ENCODE assay signal across 9 cellular contexts in genomic region chr14:23028800-23029199, GRCh38. TPM values are rescaled to one million over a fixed set of nuclear protein-coding genes. Genes with fewer than 3 reads are reported as not detected.
A peak's percentile ranks its signal among the peaks of the same experiment; 100 is the strongest.
DNase-seq lines count a peak whose midpoint lies in the region; ATAC-seq and TF ChIP-seq lines count a peak whose summit lies in the region.
"Had no signal": no experiment of that assay in that cellular context is flagged by ENCODE, and none has a peak within 500 bp of the region (broad histone marks: within the 10 kb centered on the region; RNA-seq: fewer than 3 reads in every experiment).

No MANE protein-coding gene starts in this region.

- no peak overlapping the region for H3K27ac ChIP-seq in body of pancreas
- H3K27ac ChIP-seq: thoracic aorta had no signal

- no peak for ATAC-seq in natural killer cell treated with Interleukin-12 subunit alpha and Interleukin-12 subunit beta and Interleukin-15 and Interleukin-18, amount 100 ng/mL, for 72 hours
- ATAC-seq in natural killer cell (no peak), GM18511 (IDR thresholded peaks at IDR 0.05; ENCODE audit: unreplicated experiment) (no peak), body of pancreas (no peak)
- ATAC-seq in stimulated activated naive CD8-positive, alpha-beta T cell treated with anti-CD3 and anti-CD28 coated beads, Interleukin-15, amount 100 ng/mL, for 72 hours: peak; percentile 71

- 69 to 85% methylated on average over 2 of the region's 2 CpGs for WGBS in body of pancreas, 2 donors

- H3K4me3 Mint-ChIP-seq in natural killer cell treated with Interleukin-12 subunit alpha and Interleukin-12 subunit beta and Interleukin-15 and Interleukin-18, amount 100 ng/mL, for 72 hours: peak overlapping the region; percentile 2
- H3K4me3 Mint-ChIP-seq in natural killer cell: no peak overlapping the region
- H3K4me3 Mint-ChIP-seq in activated naive CD8-positive, alpha-beta T cell: peak overlapping the region; percentile 67
- peak overlapping the region; percentile 22 to 53 for H3K4me3 Mint-ChIP-seq in stimulated activated naive CD8-positive, alpha-beta T cell treated with anti-CD3 and anti-CD28 coated beads, Interleukin-15, amount 100 ng/mL, for 72 hours

- no peaks in the 10 kb centered on the region for H3K9me3 ChIP-seq in body of pancreas
- H3K9me3 ChIP-seq: thoracic aorta had no signal

- intact Hi-C loops in natural killer cell (cut with micrococcal nuclease) (no loop called here), body of pancreas (cut with DNase I) (no loop called here)

- peaks cover 0 to 14% of the 10 kb centered on the region in 2 donors for H3K36me3 ChIP-seq in body of pancreas (replicated peaks in 1 of 2; ENCODE audit: insufficient read depth in 1 of 2, low read depth in 2 of 2)

- no peak for TF ChIP-seq POLR2A in body of pancreas (IDR thresholded peaks at IDR 0.05)

- peak overlapping the region; percentile 23 for H3K27ac Mint-ChIP-seq in natural killer cell treated with Interleukin-12 subunit alpha and Interleukin-12 subunit beta and Interleukin-15 and Interleukin-18, amount 100 ng/mL, for 72 hours
- peak overlapping the region in 1 of 2 donors; percentile 4 for H3K27ac Mint-ChIP-seq in natural killer cell
- peak overlapping the region; percentile 88 for H3K27ac Mint-ChIP-seq in activated naive CD8-positive, alpha-beta T cell
- H3K27ac Mint-ChIP-seq in stimulated activated naive CD8-positive, alpha-beta T cell treated with anti-CD3 and anti-CD28 coated beads, Interleukin-15, amount 100 ng/mL, for 72 hours: no peak overlapping the region

- H3K27me3 ChIP-seq in body of pancreas: no peaks in the 10 kb centered on the region

- peaks cover 19% of the 10 kb centered on the region for H3K4me1 ChIP-seq in body of pancreas

- H3K4me3 ChIP-seq in body of pancreas: no peak overlapping the region
- H3K4me3 ChIP-seq: thoracic aorta had no signal

- peaks cover 40% of the 10 kb centered on the region for H3K36me3 Mint-ChIP-seq in natural killer cell treated with Interleukin-12 subunit alpha and Interleukin-12 subunit beta and Interleukin-15 and Interleukin-18, amount 100 ng/mL, for 72 hours
- H3K36me3 Mint-ChIP-seq in natural killer cell: peaks cover 21% of the 10 kb centered on the region
- H3K36me3 Mint-ChIP-seq in activated naive CD8-positive, alpha-beta T cell: peaks cover 38% of the 10 kb centered on the region

- H3K4me1 Mint-ChIP-seq in natural killer cell treated with Interleukin-12 subunit alpha and Interleukin-12 subunit beta and Interleukin-15 and Interleukin-18, amount 100 ng/mL, for 72 hours (ENCODE audit: low read depth in 2 of 2): peaks cover 35 to 39% of the 10 kb centered on the region in 2 donors
- peaks cover 30 to 38% of the 10 kb centered on the region in 2 donors for H3K4me1 Mint-ChIP-seq in natural killer cell
- H3K4me1 Mint-ChIP-seq in activated naive CD8-positive, alpha-beta T cell (ENCODE audit: low read depth): peaks cover 59% of the 10 kb centered on the region
- peaks cover 71% of the 10 kb centered on the region for H3K4me1 Mint-ChIP-seq in stimulated activated naive CD8-positive, alpha-beta T cell treated with anti-CD3 and anti-CD28 coated beads, Interleukin-15, amount 100 ng/mL, for 72 hours

- no peak for DNase-seq in natural killer cell treated with Interleukin-12 subunit alpha and Interleukin-12 subunit beta and Interleukin-15 and Interleukin-18, amount 100 ng/mL, for 72 hours (ENCODE audit: low spot score)
- DNase-seq in natural killer cell (no peak), body of pancreas (no peak)
- no peak for DNase-seq in stimulated activated naive CD8-positive, alpha-beta T cell treated with anti-CD3 and anti-CD28 coated beads, Interleukin-15, amount 100 ng/mL, for 72 hours
- DNase-seq: activated CD8-positive, alpha-beta memory T cell treated with anti-CD3 and anti-CD28 coated beads, Interleukin-2, amount 50 U/mL, for 48 hours had no signal

- no peaks in the 10 kb centered on the region for H3K9me3 Mint-ChIP-seq in natural killer cell treated with Interleukin-12 subunit alpha and Interleukin-12 subunit beta and Interleukin-15 and Interleukin-18, amount 100 ng/mL, for 72 hours
- no peaks in the 10 kb centered on the region for H3K9me3 Mint-ChIP-seq in natural killer cell
- H3K9me3 Mint-ChIP-seq in activated naive CD8-positive, alpha-beta T cell (ENCODE audit: low read depth): no peaks in the 10 kb centered on the region
- no peaks in the 10 kb centered on the region for H3K9me3 Mint-ChIP-seq in stimulated activated naive CD8-positive, alpha-beta T cell treated with anti-CD3 and anti-CD28 coated beads, Interleukin-15, amount 100 ng/mL, for 72 hours

- TF ChIP-seq CTCF in natural killer cell (IDR thresholded peaks at IDR 0.05) (no peak), body of pancreas (IDR thresholded peaks at IDR 0.05) (no peak)

- no peaks in the 10 kb centered on the region for H3K27me3 Mint-ChIP-seq in natural killer cell treated with Interleukin-12 subunit alpha and Interleukin-12 subunit beta and Interleukin-15 and Interleukin-18, amount 100 ng/mL, for 72 hours
- H3K27me3 Mint-ChIP-seq in natural killer cell (ENCODE audit: low read depth in 2 of 2): no peaks in the 10 kb centered on the region
- H3K27me3 Mint-ChIP-seq in activated naive CD8-positive, alpha-beta T cell: no peaks in the 10 kb centered on the region
- H3K27me3 Mint-ChIP-seq in stimulated activated naive CD8-positive, alpha-beta T cell treated with anti-CD3 and anti-CD28 coated beads, Interleukin-15, amount 100 ng/mL, for 72 hours: no peaks in the 10 kb centered on the region

RNA-seq across cellular contexts. Expression of gene PSMB5, which starts 5.9 kb away (rescaled TPM):
- total RNA-seq in natural killer cell treated with Interleukin-12 subunit alpha and Interleukin-12 subunit beta and Interleukin-15 and Interleukin-18, amount 100 ng/mL, for 72 hours: 100 to 1,000 TPM; 102 to 121 TPM
- total RNA-seq in natural killer cell (10 to 100 TPM; 15.7 to 19.1 (median 16.4) TPM), body of pancreas (10 to 100 TPM; 47.0 to 93.3 TPM)

RNA-seq across cellular contexts. Expression of gene PSMB11, which starts 13.2 kb away (rescaled TPM):
- not detected for total RNA-seq in natural killer cell treated with Interleukin-12 subunit alpha and Interleukin-12 subunit beta and Interleukin-15 and Interleukin-18, amount 100 ng/mL, for 72 hours
- not detected for total RNA-seq in natural killer cell
- total RNA-seq in body of pancreas: not detected
- total RNA-seq: T-helper 1 cell treated with Interleukin-12 subunit alpha and Interleukin-12 subunit beta and Interleukin-4 antibody, amounts not matched to agents 30 ng/mL and 1 ng/mL, for 36 hours; thoracic aorta had no signal

RNA-seq across cellular contexts. Expression of gene C14orf93, which starts 18.9 kb away (rescaled TPM):
- 10 to 100 TPM in 1 of 2 donors, 1 to 10 TPM in 1; 2.8 to 10.8 TPM for total RNA-seq in natural killer cell treated with Interleukin-12 subunit alpha and Interleukin-12 subunit beta and Interleukin-15 and Interleukin-18, amount 100 ng/mL, for 72 hours
- total RNA-seq in natural killer cell (10 to 100 TPM; 12.1 to 15.1 (median 13.6) TPM), body of pancreas (10 to 100 TPM in 1 of 2 donors, 1 to 10 TPM in 1; 4.0 to 11.2 TPM)

RNA-seq across cellular contexts. Expression of gene CDH24, which starts 28.5 kb away (rescaled TPM):
- 1 to 10 TPM in 1 of 2 donors, under 1 TPM in 1; 0.73 to 1.0 TPM for total RNA-seq in natural killer cell treated with Interleukin-12 subunit alpha and Interleukin-12 subunit beta and Interleukin-15 and Interleukin-18, amount 100 ng/mL, for 72 hours
- total RNA-seq in natural killer cell (1 to 10 TPM; 1.9 to 4.9 (median 2.8) TPM), body of pancreas (1 to 10 TPM; 4.9 to 9.9 TPM)

RNA-seq across cellular contexts. Expression of gene AJUBA, which starts 46.4 kb away (rescaled TPM):
- 1 to 10 TPM in 1 of 2 donors, under 1 TPM in 1; 0.17 to 2.1 TPM for total RNA-seq in natural killer cell treated with Interleukin-12 subunit alpha and Interleukin-12 subunit beta and Interleukin-15 and Interleukin-18, amount 100 ng/mL, for 72 hours
- total RNA-seq in natural killer cell: under 1 TPM; 0.45 to 0.61 (median 0.56) TPM
- total RNA-seq in body of pancreas: 10 to 100 TPM; 15.8 to 19.5 TPM

Comparison
In these comparisons a context has a peak if more than half of its experiments do, and no peak if none do; other contexts are left out.
1. H3K27ac Mint-ChIP-seq: peak in natural killer cell treated with Interleukin-12 subunit alpha and Interleukin-12 subunit beta and Interleukin-15 and Interleukin-18, amount 100 ng/mL, for 72 hours (2 of 2) and activated naive CD8-positive, alpha-beta T cell (single experiment); none in stimulated activated naive CD8-positive, alpha-beta T cell treated with anti-CD3 and anti-CD28 coated beads, Interleukin-15, amount 100 ng/mL, for 72 hours (0 of 2).